Comparison of ENCODE assay signal across 2 cellular contexts in the genomic region with DNA sequence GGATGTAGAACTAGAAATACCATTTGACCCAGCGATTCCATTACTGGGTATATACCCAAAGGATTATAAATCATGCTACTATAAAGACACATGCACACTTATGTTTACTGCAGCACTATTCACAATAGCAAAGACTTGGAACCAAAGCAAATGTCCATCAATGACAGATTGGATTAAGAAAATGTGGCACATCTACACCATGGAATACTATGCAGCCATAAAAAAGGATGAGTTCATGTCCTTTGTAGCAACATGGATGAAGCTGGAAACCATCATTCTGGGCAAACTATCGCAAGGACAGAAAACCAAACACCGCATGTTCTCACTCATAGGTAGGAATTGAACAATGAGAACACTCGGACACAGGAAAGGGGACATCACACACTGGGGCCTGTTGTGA. TPM values are rescaled to one million over a fixed set of nuclear protein-coding genes. Genes with fewer than 3 reads are reported as not detected.
"Had no signal": no experiment of that assay in that cellular context is flagged by ENCODE, and none has a peak within 500 bp of the region (broad histone marks: within the 10 kb centered on the region; RNA-seq: fewer than 3 reads in every experiment).

No MANE protein-coding gene starts in this region.

RNA-seq across cellular contexts. Expression of gene SP9, which starts 24.9 kb away (rescaled TPM):
- total RNA-seq: MCF 10A, NCI-H460 had no signal
